In the genomic region with DNA sequence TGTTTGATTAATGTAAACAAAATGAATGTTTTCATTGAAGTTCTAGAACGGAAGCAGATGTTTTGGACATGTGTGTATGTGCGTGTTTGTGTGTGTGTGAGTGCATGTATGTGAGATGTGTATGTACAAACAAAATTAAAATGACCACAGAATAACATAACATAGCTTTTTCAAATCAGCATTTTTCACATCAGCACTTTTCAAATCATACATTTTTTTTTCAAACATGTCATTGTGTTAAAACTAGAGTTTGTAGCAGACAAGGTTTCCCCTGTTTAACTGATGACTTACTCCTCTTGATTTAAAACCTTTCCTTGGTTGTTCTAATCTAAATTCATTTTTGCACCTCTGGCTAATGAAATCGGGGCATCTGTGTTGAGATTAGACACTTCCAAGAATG, we compare ENCODE assay signal across 28 cellular contexts.
"Had no signal": no experiment of that assay in that cellular context is flagged by ENCODE, and none has a peak within 500 bp of the region (broad histone marks: within the 10 kb centered on the region; RNA-seq: fewer than 3 reads in every experiment).

No MANE protein-coding gene starts in this region.

- H3K27me3 Mint-ChIP-seq: type B pancreatic cell had no signal

- H3K36me3 Mint-ChIP-seq: stimulated activated memory B cell treated with anti-CD40 and anti-IgM and Interleukin-4, amounts not matched to agents 10 μg/mL and 1 μg/mL and 100 μg/mL, for 72 hours; stimulated activated naive B cell treated with anti-CD40 and anti-IgM and Interleukin-4, amounts not matched to agents 10 μg/mL and 1 μg/mL and 100 μg/mL, for 72 hours; type B pancreatic cell had no signal

- H3K27ac ChIP-seq: stomach, testis, thoracic aorta, thyroid gland, tibial artery, tibial nerve, transverse colon, upper lobe of left lung, upper lobe of right lung, uterus, vagina had no signal

- DNase-seq: stimulated activated CD4-positive, alpha-beta T cell treated with anti-CD3 and anti-CD28 coated beads, Interleukin-2, amount 100 ng/mL, for 24 hours; stimulated activated CD4-positive, alpha-beta T cell treated with anti-CD3 and anti-CD28 coated beads, Interleukin-2, amount 100 ng/mL, for 48 hours; stimulated activated CD4-positive, alpha-beta T cell treated with anti-CD3 and anti-CD28 coated beads, Interleukin-4, amount 100 ng/mL, for 1 hour; stimulated activated CD4-positive, alpha-beta T cell treated with anti-CD3 and anti-CD28 coated beads, Interleukin-4, amount 100 ng/mL, for 24 hours; stimulated activated CD4-positive, alpha-beta T cell treated with anti-CD3 and anti-CD28 coated beads, Interleukin-4, amount 100 ng/mL, for 4 hours; stimulated activated CD8-positive, alpha-beta memory T cell treated with anti-CD3 and anti-CD28 coated beads, Interleukin-4, amount 100 ng/mL, for 48 hours; stimulated activated naive B cell treated with anti-CD40 and anti-IgM and Interleukin-4, amounts not matched to agents 10 μg/mL and 1 μg/mL and 100 μg/mL, for 72 hours; stimulated activated naive CD4-positive, alpha-beta T cell; stimulated activated naive CD4-positive, alpha-beta T cell treated with Interleukin-2 at 50 U/mL for 16 hours; stimulated activated naive CD8-positive, alpha-beta T cell treated with anti-CD3 and anti-CD28 coated beads, Interleukin-15, amount 100 ng/mL, for 72 hours; stimulated activated naive CD8-positive, alpha-beta T cell treated with anti-CD3 and anti-CD28 coated beads, Interleukin-15, Interleukin-2, amounts not matched to agents 100 U/mL and 50 U/mL, for 24 hours; stomach; substantia nigra; testis; thyroid gland; tibial artery; transverse colon; trophoblast cell; upper lobe of left lung; upper lobe of right lung; uterus had no signal

- H3K27me3 ChIP-seq: stomach, testis, thyroid gland, tibial artery, tibial nerve, transverse colon, upper lobe of left lung, upper lobe of right lung, uterus, vagina had no signal

- H3K9me3 Mint-ChIP-seq: stimulated activated memory B cell treated with anti-CD40 and anti-IgM and Interleukin-4, amounts not matched to agents 10 μg/mL and 1 μg/mL and 100 μg/mL, for 72 hours; stimulated activated naive B cell treated with anti-CD40 and anti-IgM and Interleukin-4, amounts not matched to agents 10 μg/mL and 1 μg/mL and 100 μg/mL, for 72 hours; stimulated activated naive CD8-positive, alpha-beta T cell treated with anti-CD3 and anti-CD28 coated beads, Interleukin-15, amount 100 ng/mL, for 72 hours; stimulated activated naive CD8-positive, alpha-beta T cell treated with anti-CD3 and anti-CD28 coated beads, Interleukin-15, Interleukin-2, amounts not matched to agents 100 ng/mL and 50 ng/mL, for 24 hours; type B pancreatic cell had no signal

- H3K9me3 ChIP-seq: stomach, testis, thoracic aorta, thyroid gland, tibial artery, tibial nerve, transverse colon, upper lobe of left lung, upper lobe of right lung, uterus, vagina had no signal

- H3K4me3 Mint-ChIP-seq: stimulated activated memory B cell treated with anti-CD40 and anti-IgM and Interleukin-4, amounts not matched to agents 10 μg/mL and 1 μg/mL and 100 μg/mL, for 72 hours; stimulated activated naive B cell treated with anti-CD40 and anti-IgM and Interleukin-4, amounts not matched to agents 10 μg/mL and 1 μg/mL and 100 μg/mL, for 72 hours; stimulated activated naive CD8-positive, alpha-beta T cell treated with anti-CD3 and anti-CD28 coated beads, Interleukin-15, amount 100 ng/mL, for 72 hours; stimulated activated naive CD8-positive, alpha-beta T cell treated with anti-CD3 and anti-CD28 coated beads, Interleukin-15, Interleukin-2, amounts not matched to agents 100 ng/mL and 50 ng/mL, for 24 hours; type B pancreatic cell had no signal

- ATAC-seq: stimulated activated memory B cell treated with anti-CD40 and anti-IgM and Interleukin-4, amounts not matched to agents 10 μg/mL and 1 μg/mL and 100 μg/mL, for 72 hours; stimulated activated naive B cell treated with anti-CD40 and anti-IgM and Interleukin-4, amounts not matched to agents 10 μg/mL and 1 μg/mL and 100 μg/mL, for 72 hours; stimulated activated naive CD8-positive, alpha-beta T cell treated with anti-CD3 and anti-CD28 coated beads, Interleukin-15, amount 100 ng/mL, for 72 hours; stimulated activated naive CD8-positive, alpha-beta T cell treated with anti-CD3 and anti-CD28 coated beads, Interleukin-15, Interleukin-2, amounts not matched to agents 100 U/mL and 50 U/mL, for 24 hours; upper lobe of right lung had no signal

- H3K27ac Mint-ChIP-seq: stimulated activated memory B cell treated with anti-CD40 and anti-IgM and Interleukin-4, amounts not matched to agents 10 μg/mL and 1 μg/mL and 100 μg/mL, for 72 hours; stimulated activated naive B cell treated with anti-CD40 and anti-IgM and Interleukin-4, amounts not matched to agents 10 μg/mL and 1 μg/mL and 100 μg/mL, for 72 hours; stimulated activated naive CD8-positive, alpha-beta T cell treated with anti-CD3 and anti-CD28 coated beads, Interleukin-15, amount 100 ng/mL, for 72 hours; stimulated activated naive CD8-positive, alpha-beta T cell treated with anti-CD3 and anti-CD28 coated beads, Interleukin-15, Interleukin-2, amounts not matched to agents 100 ng/mL and 50 ng/mL, for 24 hours; type B pancreatic cell had no signal

- FAIRE-seq: urothelium cell line had no signal

- H3K4me1 ChIP-seq: stomach, testis, thyroid gland, tibial artery, tibial nerve, transverse colon, upper lobe of left lung, upper lobe of right lung, uterus, vagina had no signal

- H3K4me1 Mint-ChIP-seq: stimulated activated memory B cell treated with anti-CD40 and anti-IgM and Interleukin-4, amounts not matched to agents 10 μg/mL and 1 μg/mL and 100 μg/mL, for 72 hours; stimulated activated naive B cell treated with anti-CD40 and anti-IgM and Interleukin-4, amounts not matched to agents 10 μg/mL and 1 μg/mL and 100 μg/mL, for 72 hours; stimulated activated naive CD8-positive, alpha-beta T cell treated with anti-CD3 and anti-CD28 coated beads, Interleukin-15, amount 100 ng/mL, for 72 hours had no signal

- H3K36me3 ChIP-seq: stomach, thoracic aorta, thyroid gland, tibial artery, tibial nerve, transverse colon, upper lobe of left lung, upper lobe of right lung, uterus, vagina had no signal

- H3K4me3 ChIP-seq: stomach, testis, thoracic aorta, thyroid gland, tibial artery, tibial nerve, transverse colon, upper lobe of left lung, upper lobe of right lung, uterus, vagina had no signal
